12 cellular contexts compared by ENCODE assay signal in genomic region chr9:129720181-129720864, GRCh38. TPM values are rescaled to one million over a fixed set of nuclear protein-coding genes. Genes with fewer than 3 reads are reported as not detected.
DNase-seq lines count a peak whose midpoint lies in the region; ATAC-seq and TF ChIP-seq lines count a peak whose summit lies in the region.
"Had no signal": no experiment of that assay in that cellular context is flagged by ENCODE, and none has a peak within 500 bp of the region (broad histone marks: within the 10 kb centered on the region; RNA-seq: fewer than 3 reads in every experiment).

No MANE protein-coding gene starts in this region.

- H3K27ac Mint-ChIP-seq in type B pancreatic cell: no peak overlapping the region
- H3K27ac Mint-ChIP-seq: stimulated activated memory B cell treated with anti-CD40 and anti-IgM and Interleukin-4, amounts not matched to agents 10 μg/mL and 1 μg/mL and 100 μg/mL, for 72 hours had no signal

- no TSS peak for BruUV-seq in PC-3 (replicated peaks; lab: Mats Ljungman, UMichigan)

- no peak overlapping the region for H3K4me2 ChIP-seq in PC-3 (ENCODE audit: low read length)

- peaks cover 11% of the 10 kb centered on the region for H3K4me1 Mint-ChIP-seq in type B pancreatic cell (ENCODE audit: unreplicated experiment)
- H3K4me1 Mint-ChIP-seq: stimulated activated memory B cell treated with anti-CD40 and anti-IgM and Interleukin-4, amounts not matched to agents 10 μg/mL and 1 μg/mL and 100 μg/mL, for 72 hours had no signal

- CTCF ChIA-PET in PC-3 (lab: Charles Lee): interaction anchor here (0.6 kb wide), 1 partner anchor 1425 kb away, joined by 3 read pairs; no protein-coding TSS in a partner anchor

- no peak overlapping the region for H3K4me3 Mint-ChIP-seq in type B pancreatic cell
- H3K4me3 Mint-ChIP-seq: stimulated activated memory B cell treated with anti-CD40 and anti-IgM and Interleukin-4, amounts not matched to agents 10 μg/mL and 1 μg/mL and 100 μg/mL, for 72 hours had no signal

- no peak for TF ChIP-seq POLR2A in uterus (IDR thresholded peaks at IDR 0.05)

- H3K36me3 ChIP-seq in left ventricle myocardium inferior (no peaks in the 10 kb centered on the region), PC-3 (ENCODE audit: low read depth, low read length) (no peaks in the 10 kb centered on the region), uterus (no peaks in the 10 kb centered on the region)

- no peaks in the 10 kb centered on the region for H3K9me3 Mint-ChIP-seq in type B pancreatic cell
- H3K9me3 Mint-ChIP-seq: stimulated activated memory B cell treated with anti-CD40 and anti-IgM and Interleukin-4, amounts not matched to agents 10 μg/mL and 1 μg/mL and 100 μg/mL, for 72 hours had no signal

- H3K9ac ChIP-seq in PC-3 (ENCODE audit: low read length): no peak overlapping the region

- H3K4me3 ChIP-seq in left ventricle myocardium inferior (no peak overlapping the region), PC-3 (ENCODE audit: low read length) (no peak overlapping the region), fibroblast of pulmonary artery (replicated peaks; ENCODE audit: low read depth, low read length) (no peak overlapping the region), uterus (no peak overlapping the region)

- H4K20me1 ChIP-seq in PC-3 (ENCODE audit: low read length): no peaks in the 10 kb centered on the region

- intact Hi-C loops in Right ventricle myocardium inferior (cut with DNase I): no loop called here
- intact Hi-C loops in left ventricle myocardium inferior (cut with micrococcal nuclease): no loop called here
- intact Hi-C loops in PC-3 (cut with micrococcal nuclease): no loop called here
- intact Hi-C loops in uterus (cut with DNase I; ENCODE audit: low total_unique reads): loop anchor here (10.0 kb wide), 1 partner anchor 66 kb away; no protein-coding TSS in a partner anchor
- intact Hi-C loops in posterior vena cava (cut with DNase I): no loop called here

- no peak overlapping the region for H2AFZ ChIP-seq in PC-3 (ENCODE audit: low read length)

- DNase-seq in Right ventricle myocardium inferior (ENCODE audit: missing footprints) (peak; percentile 30), left ventricle myocardium inferior (no peak), PC-3 (peak; percentile 12), fibroblast of pulmonary artery (ENCODE audit: low read depth) (no peak), type B pancreatic cell (ENCODE audit: extremely low spot score, unreplicated experiment) (no peak), uterus (no peak), retina (no peak), posterior vena cava (ENCODE audit: low spot score) (no peak)
- DNase-seq: AML-193, aorta, NCI-H1436 had no signal

- H3K79me2 ChIP-seq in PC-3 (ENCODE audit: low read length): no peaks in the 10 kb centered on the region

- POLR2A ChIA-PET in PC-3 (lab: Charles Lee; ENCODE audit: unreplicated experiment): no interaction called here

- H3K27ac ChIP-seq in left ventricle myocardium inferior (replicated peaks) (no peak overlapping the region), PC-3 (ENCODE audit: low read length) (no peak overlapping the region), uterus (no peak overlapping the region)

- H3K4me1 ChIP-seq in left ventricle myocardium inferior (peaks cover 8% of the 10 kb centered on the region), PC-3 (ENCODE audit: insufficient read depth, low read length) (no peaks in the 10 kb centered on the region), uterus (no peaks in the 10 kb centered on the region)

- ATAC-seq in Right ventricle myocardium inferior: no peak
- ATAC-seq in PC-3: no peak
- ATAC-seq: stimulated activated memory B cell treated with anti-CD40 and anti-IgM and Interleukin-4, amounts not matched to agents 10 μg/mL and 1 μg/mL and 100 μg/mL, for 72 hours had no signal

- no peak for TF ChIP-seq CTCF in left ventricle myocardium inferior (IDR thresholded peaks at IDR 0.05; ENCODE audit: borderline replicate concordance)
- peak; percentile 53 for TF ChIP-seq CTCF in PC-3 (conservative IDR thresholded peaks at IDR 0.05; ENCODE audit: low read depth, low read length)
- peak; percentile 13 for TF ChIP-seq CTCF in fibroblast of pulmonary artery (IDR thresholded peaks at IDR 0.05; ENCODE audit: low read length, missing control alignments)
- peak; percentile 61 for TF ChIP-seq CTCF in type B pancreatic cell (conservative IDR thresholded peaks at IDR 0.05)
- TF ChIP-seq CTCF in uterus (IDR thresholded peaks at IDR 0.05): no peak

- peaks cover 7% of the 10 kb centered on the region for H3K27me3 Mint-ChIP-seq in type B pancreatic cell

- no peaks in the 10 kb centered on the region for H3K36me3 Mint-ChIP-seq in type B pancreatic cell
- H3K36me3 Mint-ChIP-seq: stimulated activated memory B cell treated with anti-CD40 and anti-IgM and Interleukin-4, amounts not matched to agents 10 μg/mL and 1 μg/mL and 100 μg/mL, for 72 hours had no signal

- H3F3A ChIP-seq in PC-3 (ENCODE audit: low read length, unreplicated experiment): no peaks in the 10 kb centered on the region

- no peaks in the 10 kb centered on the region for H3K9me3 ChIP-seq in left ventricle myocardium inferior (replicated peaks)
- H3K9me3 ChIP-seq in PC-3 (ENCODE audit: low read length): no peaks in the 10 kb centered on the region
- H3K9me3 ChIP-seq in uterus: no peaks in the 10 kb centered on the region

- H3K9me2 ChIP-seq in PC-3 (replicated peaks; ENCODE audit: low read length): no peaks in the 10 kb centered on the region

- peaks cover 15% of the 10 kb centered on the region for H3K27me3 ChIP-seq in left ventricle myocardium inferior (ENCODE audit: low read depth)
- no peaks in the 10 kb centered on the region for H3K27me3 ChIP-seq in PC-3 (ENCODE audit: low read length)
- no peaks in the 10 kb centered on the region for H3K27me3 ChIP-seq in uterus

RNA-seq across cellular contexts. Expression of gene PTGES, which starts 32.5 kb away (rescaled TPM):
- total RNA-seq in Right ventricle myocardium inferior: 4.8 TPM
- 1.9 TPM for total RNA-seq in left ventricle myocardium inferior
- 21.0 and 26.8 TPM in 2 replicates for total RNA-seq in PC-3 (2014; rRNA removed)
- 29.1 and 67.1 TPM in 2 replicates for total RNA-seq in type B pancreatic cell (ENCODE audit: low replicate concordance)
- total RNA-seq in uterus: 1 to 10 TPM in 3 of 4 donors, not detected in 1; 1.3 to 7.5 (median 4.2) TPM
- total RNA-seq in posterior vena cava: 10 to 100 TPM in 1 of 2 donors, 1 to 10 TPM in 1; 7.9 to 15.9 TPM

RNA-seq across cellular contexts. Expression of gene PRRX2, which starts 54.9 kb away (rescaled TPM):
- total RNA-seq in Right ventricle myocardium inferior: 0.54 TPM
- total RNA-seq in left ventricle myocardium inferior: 0.85 TPM
- total RNA-seq in PC-3 (2014; rRNA removed): 0.47 and 1.3 TPM in 2 replicates
- total RNA-seq in type B pancreatic cell (ENCODE audit: low replicate concordance): 0.50 and 20.8 TPM in 2 replicates
- total RNA-seq in uterus: 1 to 10 TPM in 2 of 4 donors, not detected in 2; 3.5 to 5.5 TPM
- total RNA-seq in posterior vena cava: 10 to 100 TPM; 20.8 to 22.9 TPM

Comparison
In these comparisons a context has a peak if more than half of its experiments do, and no peak if none do; other contexts are left out.
1. DNase-seq: peak in Right ventricle myocardium inferior (single experiment) and PC-3 (single experiment); none in left ventricle myocardium inferior (single experiment), fibroblast of pulmonary artery (single experiment), type B pancreatic cell (single experiment), uterus (0 of 2), retina (single experiment) and posterior vena cava (single experiment).
2. CTCF ChIP-seq: peak in PC-3 (single experiment), fibroblast of pulmonary artery (single experiment) and type B pancreatic cell (single experiment); none in left ventricle myocardium inferior (single experiment) and uterus (0 of 4).